1 cellular context compared by ENCODE assay signal in the genomic region with DNA sequence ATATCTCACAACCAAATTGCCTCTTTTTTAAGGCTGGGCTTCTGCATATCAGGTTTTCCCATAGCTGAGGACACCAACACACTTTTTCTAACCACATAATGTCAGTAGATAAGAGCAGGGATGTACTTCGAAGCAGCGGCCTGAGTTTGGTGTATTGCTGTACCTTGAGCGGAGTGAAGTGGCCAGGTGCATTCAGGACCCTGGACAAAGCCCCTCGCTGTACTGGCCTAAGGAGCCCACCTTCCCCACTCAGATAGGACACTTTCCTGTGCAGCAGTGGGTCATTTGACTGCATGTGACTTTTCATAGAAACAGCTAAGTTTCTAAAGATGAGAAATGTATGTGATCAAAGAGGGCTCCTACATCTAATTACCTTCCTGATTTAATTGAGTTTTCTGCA.
TF ChIP-seq lines count a peak whose summit lies in the region.

No MANE protein-coding gene starts in this region.

TF ChIP-seq in HEK293, 187 proteins besides CTCF, POLR2A, EP300 and RAD21 (continued from another document):
- peak; percentile 70; the same call in 1 of the 2 replicates for TF ChIP-seq REST (tag by site-specific recombination; IDR thresholded peaks at IDR 0.05)
